Comparison of ENCODE assay signal across 8 cellular contexts in the genomic region with DNA sequence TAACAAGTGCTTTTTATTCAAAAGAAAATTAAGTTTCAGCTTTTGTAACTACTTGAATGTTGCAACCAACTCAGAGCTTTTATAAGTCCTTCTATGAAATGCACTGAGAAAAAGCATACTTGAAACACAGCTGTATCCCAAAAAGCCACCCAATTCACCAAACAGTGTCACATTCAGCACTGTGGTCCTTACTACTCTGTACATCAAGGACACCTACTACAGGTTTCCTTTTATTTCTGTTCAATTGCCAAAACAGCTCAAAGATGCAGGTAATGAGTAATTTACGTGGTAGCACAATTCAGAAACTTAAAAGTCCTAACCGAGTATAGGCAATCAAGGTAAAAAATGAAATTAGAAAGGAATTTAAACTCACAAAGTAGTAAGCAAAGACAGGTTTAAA. TPM values are rescaled to one million over a fixed set of nuclear protein-coding genes. Genes with fewer than 3 reads are reported as not detected.
DNase-seq lines count a peak whose midpoint lies in the region; ATAC-seq and TF ChIP-seq lines count a peak whose summit lies in the region.

No MANE protein-coding gene starts in this region.

- WGBS in HUES64 = 97% methylated on average over 2 of the region's 2 CpGs

- no peak overlapping the region for H2AFZ ChIP-seq in ACC112 (ENCODE audit: low read length, unreplicated experiment)

- H3K9me3 Mint-ChIP-seq in chondrocyte (ENCODE audit: low read depth) (no peaks in the 10 kb centered on the region), naive B cell (no peaks in the 10 kb centered on the region)

- TF ChIP-seq CTCF in chondrocyte (IDR thresholded peaks at IDR 0.05) = no peak
- no peak for TF ChIP-seq CTCF in GM10248 (IDR thresholded peaks at IDR 0.05; ENCODE audit: control extremely low read depth, extremely low read depth, low read depth, missing control alignments)

- H3K9ac ChIP-seq in HUES64 (ENCODE audit: low read depth, low read length) = peak overlapping the region; percentile 82; the same call in 1 of the 2 replicates

- H3K4me3 Mint-ChIP-seq in chondrocyte (ENCODE audit: unreplicated experiment) = peak overlapping the region; percentile 71
- H3K4me3 Mint-ChIP-seq in naive B cell = peak overlapping the region; percentile 4 to 98 (median 94)

- H3K27me3 ChIP-seq in ACC112 (ENCODE audit: insufficient read depth, low read length) (no peaks in the 10 kb centered on the region), HUES64 (ENCODE audit: insufficient read depth, low read length) (peaks cover 15% of the 10 kb centered on the region; the same call in 1 of the 2 replicates)

- no peaks in the 10 kb centered on the region for H3K36me3 Mint-ChIP-seq in chondrocyte (ENCODE audit: low read depth)
- H3K36me3 Mint-ChIP-seq in naive B cell = no peaks in the 10 kb centered on the region

- H3K27ac Mint-ChIP-seq in chondrocyte (ENCODE audit: unreplicated experiment) (peak overlapping the region; percentile 76), naive B cell (peak overlapping the region in 5 of 6 donors; percentile 24 to 98 (median 96))

- H3K4me1 ChIP-seq in ACC112 (ENCODE audit: control insufficient read depth, insufficient read depth, low read length, unreplicated experiment) = peaks cover 18% of the 10 kb centered on the region
- peaks cover 16% of the 10 kb centered on the region for H3K4me1 ChIP-seq in HUES64 (ENCODE audit: insufficient read depth, low read length)

- H3K36me3 ChIP-seq in ACC112 (ENCODE audit: insufficient read depth, low read length) (no peaks in the 10 kb centered on the region; the same call in 1 of the 2 replicates), HUES64 (ENCODE audit: insufficient read depth, low read length) (peaks cover 26% of the 10 kb centered on the region)

- H3K27ac ChIP-seq in ACC112 (ENCODE audit: low read depth, low read length) (peak overlapping the region; percentile 86), HUES64 (ENCODE audit: low read depth, low read length) (no peak overlapping the region)

- H3K4me1 Mint-ChIP-seq in chondrocyte (ENCODE audit: low read depth) (peaks cover 48% of the 10 kb centered on the region), naive B cell (peaks cover 30 to 34% (median 33%) of the 10 kb centered on the region in 3 donors)

- CTCF ChIA-PET in GM10248 (lab: Yijun Ruan, JAX) = no interaction called here

- ATAC-seq in naive B cell (ENCODE audit: low read depth in 2 of 2) = no peak
- ATAC-seq in HG03135 (IDR thresholded peaks at IDR 0.05; ENCODE audit: unreplicated experiment) = no peak

- DNase-seq in chondrocyte (ENCODE audit: low spot score) (no peak), naive B cell (no peak), GM10248 (ENCODE audit: extremely low spot score) (no peak), NK-92 (lab: John Stamatoyannopoulos, UW; ENCODE audit: unreplicated experiment) (no peak)
- DNase-seq in stimulated activated CD4-positive, alpha-beta T cell treated with anti-CD3 and anti-CD28 coated beads, Interleukin-15, amount 100 ng/mL, for 24 hours = no peak

- POLR2A ChIA-PET in GM10248 (lab: Yijun Ruan, JAX) = interaction anchor here (1.8 kb wide), 1 partner anchor 8 kb away, joined by 3 read pairs; no protein-coding TSS in a partner anchor

- H3K4me3 ChIP-seq in ACC112 (ENCODE audit: low read depth, low read length) (peak overlapping the region; percentile 100), HUES64 (ENCODE audit: low read length) (peak overlapping the region; percentile 84)

- no peaks in the 10 kb centered on the region for H3K27me3 Mint-ChIP-seq in chondrocyte (ENCODE audit: low read depth)
- H3K27me3 Mint-ChIP-seq in naive B cell = no peaks in the 10 kb centered on the region

- H3K79me2 ChIP-seq in ACC112 (ENCODE audit: control insufficient read depth, insufficient read depth, low read length, unreplicated experiment) = peaks cover 64% of the 10 kb centered on the region

- H3K9me3 ChIP-seq in HUES64 (ENCODE audit: insufficient read depth, low read depth, low read length) = no peaks in the 10 kb centered on the region

RNA-seq across cellular contexts. Expression of a gene that starts 2.5 kb away (rescaled TPM):
- 44.4 TPM for polyA plus RNA-seq in HUES64 (2013, experiment 1 of 2)
- 57.8 TPM for polyA plus RNA-seq in HUES64 (2013, experiment 2 of 2)
- 56.6 to 81.1 TPM (median 59.9 TPM) in 3 replicates for total RNA-seq in chondrocyte
- 10 to 100 TPM; 12.2 to 29.2 (median 16.0) TPM for polyA plus RNA-seq in naive B cell (ENCODE audit: low read depth in 6 of 6)
